22 cellular contexts compared by ENCODE assay signal in genomic region chr5:131787736-131788135, GRCh38. TPM values are rescaled to one million over a fixed set of nuclear protein-coding genes. Genes with fewer than 3 reads are reported as not detected.
A peak's percentile ranks its signal among the peaks of the same experiment; 100 is the strongest.
DNase-seq lines count a peak whose midpoint lies in the region; ATAC-seq, FAIRE-seq and TF ChIP-seq lines count a peak whose summit lies in the region.
"Had no signal": no experiment of that assay in that cellular context is flagged by ENCODE, and none has a peak within 500 bp of the region (broad histone marks: within the 10 kb centered on the region; RNA-seq: fewer than 3 reads in every experiment).

No MANE protein-coding gene starts in this region.

- no peak overlapping the region for H3K4ac ChIP-seq in IMR-90 (ENCODE audit: low read depth, low read length)

- TF ChIP-seq CTCF in IMR-90 (conservative IDR thresholded peaks at IDR 0.05; ENCODE audit: low read depth, low read length) (no peak), K562 (IDR thresholded peaks at IDR 0.05 in 2 of 3, conservative IDR thresholded peaks at IDR 0.05 in 1 of 3; ENCODE audit: insufficient read depth in 2 of 3, low read depth in 1 of 3, low read length in 3 of 3) (no peak), psoas muscle (IDR thresholded peaks at IDR 0.05) (no peak), GM13976 (IDR thresholded peaks at IDR 0.05; ENCODE audit: borderline replicate concordance, control extremely low read depth, extremely low read depth, insufficient read depth, missing control alignments) (no peak)

- no peak overlapping the region for H2BK15ac ChIP-seq in IMR-90 (ENCODE audit: low read depth, low read length)

- no peak overlapping the region for H2BK5ac ChIP-seq in IMR-90 (ENCODE audit: low read depth, low read length, poor library complexity, severe bottlenecking)

- H3K79me1 ChIP-seq in IMR-90 (ENCODE audit: low read depth in 1 of 2, low read length in 2 of 2), result peaks cover 14 to 39% of the 10 kb centered on the region in 2 experiments

- H3K27me3 Mint-ChIP-seq in memory B cell, result no peaks in the 10 kb centered on the region

- TF ChIP-seq POLR2A in IMR-90 (IDR thresholded peaks at IDR 0.05; ENCODE audit: low read depth, low read length), result no peak
- no peak for TF ChIP-seq POLR2A in K562 (conservative IDR thresholded peaks at IDR 0.05)

- H3K79me2 ChIP-seq in K562 (ENCODE audit: control insufficient read depth, insufficient read depth, low read length), result peaks cover 97% of the 10 kb centered on the region

- H3K9me1 ChIP-seq in IMR-90 (ENCODE audit: insufficient read depth, low read length), result no peaks in the 10 kb centered on the region; the same call in 1 of the 2 replicates
- peaks cover 4% of the 10 kb centered on the region for H3K9me1 ChIP-seq in K562 (ENCODE audit: control insufficient read depth, insufficient read depth, low read length)

- no peak overlapping the region for H4K5ac ChIP-seq in IMR-90 (ENCODE audit: low read depth, low read length)

- H3K9me3 ChIP-seq in IMR-90 (ENCODE audit: control insufficient read depth, insufficient read depth, low read length) (no peaks in the 10 kb centered on the region), K562 (replicated peaks; ENCODE audit: control insufficient read depth, insufficient read depth, low read depth, low read length) (no peaks in the 10 kb centered on the region), psoas muscle (no peaks in the 10 kb centered on the region)
- H3K9me3 ChIP-seq: A549, BE2C had no signal

- POLR2A ChIA-PET in IMR-90 (lab: Charles Lee; ENCODE audit: unreplicated experiment) (interaction anchor here (0.6 kb wide), 1 partner anchor 1814 kb away, joined by 3 read pairs; no protein-coding TSS in a partner anchor), K562 (lab: Yijun Ruan, JAX) (interaction anchor here (0.5 to 1.9 kb wide), 5 partner anchors 9 to 152 kb away, joined by 3 to 9 read pairs (median 5); partner anchors contain the start of gene FNIP1)

- peaks cover 29% of the 10 kb centered on the region for H3K4me1 Mint-ChIP-seq in memory B cell

- H3K4me1 ChIP-seq in IMR-90 (ENCODE audit: control insufficient read depth, insufficient read depth, low read length), result 0 out of 2 replicates have a peak, but pooled peaks cover 2% of the 10 kb centered on the region
- H3K4me1 ChIP-seq in K562 (replicated peaks in 1 of 2; ENCODE audit: control insufficient read depth in 2 of 2, insufficient read depth in 2 of 2, low read length in 2 of 2), result peaks cover 8 to 25% of the 10 kb centered on the region in 2 experiments; a peak in 4 of 5 replicates
- peaks cover 64% of the 10 kb centered on the region for H3K4me1 ChIP-seq in psoas muscle
- H3K4me1 ChIP-seq: A549, BE2C had no signal

- H3K9me3 Mint-ChIP-seq in memory B cell, result peaks cover 3% of the 10 kb centered on the region
- H3K9me3 Mint-ChIP-seq: CD8-positive, alpha-beta T cell had no signal

- H3K36me3 ChIP-seq in IMR-90 (ENCODE audit: control insufficient read depth, insufficient read depth, low read length) (no peaks in the 10 kb centered on the region), K562 (ENCODE audit: control insufficient read depth, insufficient read depth, low read length) (peaks cover 20% of the 10 kb centered on the region; the same call in 2 of the 3 replicates), psoas muscle (ENCODE audit: insufficient read depth in 1 of 2, low read depth in 1 of 2) (peaks cover 0 to 6% of the 10 kb centered on the region in 2 donors)
- H3K36me3 ChIP-seq: BE2C had no signal

- CTCF ChIA-PET in IMR-90 (lab: Yijun Ruan, JAX), result interaction anchor here (2.0 kb wide), 1 partner anchor 9 kb away, joined by 7 read pairs; the partner anchor contains the start of gene FNIP1
- CTCF ChIA-PET in K562 (lab: Yijun Ruan, JAX; ENCODE audit: low intra/inter-chr PET ratio), result no interaction called here

- H4K8ac ChIP-seq in IMR-90 (ENCODE audit: low read depth in 2 of 2, low read length in 2 of 2), result no peak overlapping the region

- no peak overlapping the region for H3K4me2 ChIP-seq in IMR-90 (ENCODE audit: low read depth, low read length)
- no peak overlapping the region for H3K4me2 ChIP-seq in K562 (ENCODE audit: insufficient read depth, low read length)
- H3K4me2 ChIP-seq: A549 had no signal

- no peak overlapping the region for H3K18ac ChIP-seq in IMR-90 (ENCODE audit: low read depth, low read length)

- no peak overlapping the region for H2BK120ac ChIP-seq in IMR-90 (ENCODE audit: low read depth, low read length)

- no peak overlapping the region for H4K91ac ChIP-seq in IMR-90 (ENCODE audit: insufficient read depth, low read depth, low read length)

- H2BK20ac ChIP-seq in IMR-90 (ENCODE audit: low read depth, low read length), result no peak overlapping the region

- H3K9ac ChIP-seq in IMR-90 (ENCODE audit: low read depth, low read length) (no peak overlapping the region), K562 (ENCODE audit: insufficient read depth in 1 of 2, low read depth in 2 of 2, low read length in 2 of 2) (no peak overlapping the region)

- H2AFZ ChIP-seq in IMR-90 (replicated peaks; ENCODE audit: low read length, poor library complexity) (no peak overlapping the region), K562 (ENCODE audit: low read depth, low read length) (no peak overlapping the region)

- peak overlapping the region; percentile 18 for H3K27ac Mint-ChIP-seq in memory B cell
- H3K27ac Mint-ChIP-seq: CD8-positive, alpha-beta T cell had no signal

- H4K20me1 ChIP-seq in IMR-90 (ENCODE audit: insufficient read depth, low read length) (peaks cover 87% of the 10 kb centered on the region), K562 (replicated peaks; ENCODE audit: control insufficient read depth, insufficient read depth, low read length) (peaks cover 42% of the 10 kb centered on the region)

- H3K56ac ChIP-seq in IMR-90 (ENCODE audit: extremely low read depth, insufficient read depth, low read length), result no peak overlapping the region

- H2AK9ac ChIP-seq in IMR-90 (replicated peaks; ENCODE audit: low read depth, low read length, poor library complexity), result no peak overlapping the region

- BruUV-seq in IMR-90 (replicated peaks; lab: Mats Ljungman, UMichigan) (no TSS peak), K562 (replicated peaks; lab: Mats Ljungman, UMichigan) (no TSS peak)

- no peak overlapping the region for H3K27ac ChIP-seq in IMR-90 (ENCODE audit: insufficient read depth, low read length)
- no peak overlapping the region; the same call in 2 of the 3 replicates for H3K27ac ChIP-seq in K562 (ENCODE audit: extremely low read depth, low read depth, low read length)
- H3K27ac ChIP-seq in psoas muscle, result peak overlapping the region; percentile 26
- H3K27ac ChIP-seq: A549, C4-2B, HL-60 had no signal

- dilution Hi-C loops in IMR-90 (cut with HindIII; ENCODE audit: low sequenced_read_pairs, unreplicated experiment), result no loop called here

- TF ChIP-seq EP300 in K562 (IDR thresholded peaks at IDR 0.05; ENCODE audit: low read length), result no peak

- peaks cover 13% of the 10 kb centered on the region for H3K36me3 Mint-ChIP-seq in memory B cell

- TF ChIP-seq RAD21 in IMR-90 (IDR thresholded peaks at IDR 0.05; ENCODE audit: low read length) (no peak), K562 (CRISPR knock-in tag; conservative IDR thresholded peaks at IDR 0.05 in 1 of 2, IDR thresholded peaks at IDR 0.05 in 1 of 2) (no peak)

- H2AK5ac ChIP-seq in IMR-90 (ENCODE audit: low read depth, low read length), result no peak overlapping the region

- no peak overlapping the region for H3K4me3 Mint-ChIP-seq in memory B cell
- H3K4me3 Mint-ChIP-seq: CD8-positive, alpha-beta T cell had no signal

- no CpG with 5 or more reads among the region's 4 CpGs for WGBS in IMR-90 (ENCODE audit: extremely low coverage in 2 of 2, insufficient read length in 1 of 2), 2 experiments
- WGBS in K562 (ENCODE audit: insufficient coverage, low coverage, missing lambda C conversion rate), result 59% methylated on average over 4 of the region's 4 CpGs
- 78 to 82% (median 80%) methylated on average over 4 of the region's 4 CpGs for WGBS in psoas muscle, 3 donors

- in situ Hi-C loops in IMR-90 (cut with MboI; ENCODE audit: low sequenced_read_pairs) (no loop called here), K562 (cut with MboI) (no loop called here), GM13976 (cut with MboI; ENCODE audit: low sequenced_read_pairs, unreplicated experiment) (loop anchor here (10.0 kb wide), 1 partner anchor 193 kb away; no protein-coding TSS in a partner anchor)

- H3K23ac ChIP-seq in IMR-90 (ENCODE audit: low read depth, low read length), result no peak overlapping the region

- DNase-seq in IMR-90 (no peak), K562 (ENCODE audit: extremely low read depth in 1 of 4, low spot score in 3 of 4) (no peak), memory B cell (ENCODE audit: low spot score in 2 of 2) (no peak), psoas muscle (no peak), GOT3 (lab: John Stamatoyannopoulos, UW) (no peak), GM13976 (ENCODE audit: low spot score) (no peak), HT-29 (ENCODE audit: low spot score) (no peak)
- no peak for DNase-seq in activated T-cell treated with anti-CD3 and anti-CD28 coated beads, Interleukin-2, amount 50 U/mL, for 48 hours
- DNase-seq: BE2C; CD8-positive, alpha-beta T cell; COR-L47; DMS153; DMS79 treated with DMSO at 0.1 percent for 48 hours; EL had no signal

- H3K27me3 ChIP-seq in IMR-90 (ENCODE audit: control insufficient read depth, insufficient read depth, low read length) (no peaks in the 10 kb centered on the region), K562 (ENCODE audit: control insufficient read depth in 2 of 2, insufficient read depth in 2 of 2, low read length in 2 of 2) (no peaks in the 10 kb centered on the region), psoas muscle (ENCODE audit: insufficient read depth in 3 of 3, low read length in 2 of 3) (no peaks in the 10 kb centered on the region)
- H3K27me3 ChIP-seq: BE2C had no signal

- ATAC-seq in IMR-90 (ENCODE audit: low read depth), result no peak
- ATAC-seq in K562, result peak; percentile 23
- ATAC-seq in memory B cell (ENCODE audit: low read depth), result no peak
- peak in 1 of 4 donors; percentile 27 for ATAC-seq in psoas muscle
- ATAC-seq: CD8-positive, alpha-beta T cell; HCT116 had no signal

- FAIRE-seq in K562 (lab: Jason Lieb, UNC), result peak; percentile 55
- FAIRE-seq: A549, D721Med, G401.6, GM12892, GM19239 had no signal

- H3K4me3 ChIP-seq in IMR-90 (ENCODE audit: insufficient read depth, low read depth, low read length) (no peak overlapping the region), K562 (no peak overlapping the region), psoas muscle (no peak overlapping the region)
- H3K4me3 ChIP-seq: A549 had no signal

- no peak overlapping the region for H3K14ac ChIP-seq in IMR-90 (replicated peaks; ENCODE audit: low read depth, low read length)

- intact Hi-C loops in IMR-90 (cut with micrococcal nuclease), result no loop called here
- intact Hi-C loops in K562 (cut with micrococcal nuclease), result no loop called here
- intact Hi-C loops in psoas muscle (cut with DNase I), result no loop called here

RNA-seq across cellular contexts. Expression of gene FNIP1, which starts 9.1 kb away (rescaled TPM):
- total RNA-seq in IMR-90 (2012; rRNA removed) (34.1 and 40.0 TPM in 2 replicates), K562 (2014; rRNA removed) (18.4 and 19.9 TPM in 2 replicates), K562 (2014; rRNA removed; fragmentation: Illumina TruSeq; extraction: Trizol) (22.1 and 26.4 TPM in 2 replicates), K562 (2015; rRNA removed; fragmentation: Illumina TruSeq; extraction: Trizol) (31.1 and 32.8 TPM in 2 replicates), K562 (2021) (22.1 and 24.6 TPM in 2 replicates), psoas muscle (10 to 100 TPM; 19.0 to 45.2 (median 30.1) TPM)
- polyA plus RNA-seq in IMR-90 (2012; rRNA removed) (4.8 and 5.6 TPM in 2 replicates), K562 (2011; rRNA removed) (17.9 and 19.7 TPM in 2 replicates), K562 (2014; fragmentation: Illumina TruSeq; extraction: Trizol) (10.3 and 10.7 TPM in 2 replicates), K562 (2014; fragmentation: Nextera tagmentation; extraction: Ambion mirVana) (1 to 10 TPM; 5.0 to 8.7 TPM), K562 (2014; rRNA removed) (9.4 and 12.0 TPM in 2 replicates), psoas muscle (10 to 100 TPM in 1 of 3 donors, 1 to 10 TPM in 2; 6.4 to 25.0 (median 9.2) TPM)
- polyA plus RNA-seq in IMR-90 (2012; cell fraction: cytosol; rRNA removed), result 1.5 TPM in 2 replicates
- polyA plus RNA-seq in IMR-90 (2012; cell fraction: nucleus; rRNA removed; ENCODE audit: low replicate concordance), result 4.6 and 15.7 TPM in 2 replicates
- 66.1 and 149 TPM in 2 replicates for total RNA-seq in K562 (2011; cell fraction: chromatin; rRNA removed; ENCODE audit: low replicate concordance)
- 49.7 and 55.7 TPM in 2 replicates for total RNA-seq in K562 (2011; cell fraction: nucleolus; rRNA removed)
- 73.5 and 100 TPM in 2 replicates for total RNA-seq in K562 (2011; cell fraction: nucleoplasm; rRNA removed)
- 5.5 and 9.3 TPM in 2 replicates for polyA plus RNA-seq in K562 (2011; cell fraction: cytosol; rRNA removed)
- 17.5 and 20.3 TPM in 2 replicates for polyA plus RNA-seq in K562 (2011; cell fraction: nucleus; rRNA removed)
- polyA plus RNA-seq in K562 (2012), result 7.5 and 10.7 TPM in 2 replicates
- polyA minus RNA-seq in K562 (2011; rRNA and poly(A)+ RNA removed), result 54.7 and 58.9 TPM in 2 replicates
- polyA minus RNA-seq in K562 (2011; cell fraction: cytosol; rRNA and poly(A)+ RNA removed), result 16.2 and 16.4 TPM in 2 replicates
- 48.3 and 63.5 TPM in 2 replicates for polyA minus RNA-seq in K562 (2011; cell fraction: nucleus; rRNA and poly(A)+ RNA removed)
- 20.8 and 22.1 TPM in 2 replicates for total RNA-seq in HT-29 (2014; rRNA removed; shearing (Covaris generic))
